Comparison of ENCODE assay signal across 19 cellular contexts in the genomic region with DNA sequence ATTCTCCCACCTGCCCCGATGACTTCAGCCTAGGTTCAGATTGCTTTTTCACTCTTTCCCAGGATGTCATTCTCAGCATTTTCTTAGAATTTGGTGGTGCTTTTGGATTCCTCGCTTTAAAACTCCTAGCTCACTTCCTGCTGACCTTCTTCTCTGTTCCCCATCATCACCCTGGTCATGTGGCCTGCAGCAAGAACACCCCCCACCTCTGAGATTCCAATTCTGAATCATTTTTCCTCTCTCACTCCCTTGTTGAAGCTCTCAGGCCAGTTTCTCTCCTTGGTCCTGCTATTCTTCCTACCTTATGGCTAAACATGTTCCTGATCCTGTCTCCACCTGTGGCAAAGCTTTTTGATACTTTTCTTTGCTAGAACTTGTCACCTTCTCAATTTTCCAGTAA.
DNase-seq lines count a peak whose midpoint lies in the region; ATAC-seq, FAIRE-seq and TF ChIP-seq lines count a peak whose summit lies in the region.
"Had no signal": no experiment of that assay in that cellular context is flagged by ENCODE, and none has a peak within 500 bp of the region (broad histone marks: within the 10 kb centered on the region; RNA-seq: fewer than 3 reads in every experiment).

No MANE protein-coding gene starts in this region.

- H3K27me3 Mint-ChIP-seq in astrocyte (ENCODE audit: low read depth, unreplicated experiment): no peaks in the 10 kb centered on the region

- H2AFZ ChIP-seq in GM23248 (no peak overlapping the region), astrocyte (ENCODE audit: low read depth, low read length) (no peak overlapping the region)

- H3F3A ChIP-seq in GM23248 (ENCODE audit: insufficient read depth): peaks cover 70% of the 10 kb centered on the region

- H3K9me3 Mint-ChIP-seq in astrocyte (ENCODE audit: unreplicated experiment): peaks cover 2% of the 10 kb centered on the region
- no peaks in the 10 kb centered on the region for H3K9me3 Mint-ChIP-seq in activated naive CD4-positive, alpha-beta T cell treated with anti-CD3 and anti-CD28 coated beads, Interleukin-2, amount 50 U/mL, for 72 hours

- no peak overlapping the region for H3K27ac Mint-ChIP-seq in astrocyte (ENCODE audit: unreplicated experiment)
- H3K27ac Mint-ChIP-seq in activated naive CD4-positive, alpha-beta T cell treated with anti-CD3 and anti-CD28 coated beads, Interleukin-2, amount 50 U/mL, for 72 hours: no peak overlapping the region

- H3K27me3 ChIP-seq in GM23248 (replicated peaks; ENCODE audit: insufficient read depth) (no peaks in the 10 kb centered on the region), astrocyte (ENCODE audit: insufficient read depth, low read length) (no peaks in the 10 kb centered on the region)

- in situ Hi-C loops in GM23248 (cut with MboI): no loop called here

- 73 to 83% methylated on average over 2 of the region's 2 CpGs for WGBS in GM23248 (ENCODE audit: low coverage in 1 of 2, low lambda C conversion rate in 2 of 2, missing lambda C conversion rate in 2 of 2), 2 experiments

- H3K9ac ChIP-seq in GM23248: no peak overlapping the region
- no peak overlapping the region for H3K9ac ChIP-seq in astrocyte (ENCODE audit: low read length)

- no peak for FAIRE-seq in astrocyte (lab: Jason Lieb, UNC)
- FAIRE-seq: A549, GM12892 had no signal

- H3K4me3 ChIP-seq in GM23248: no peak overlapping the region
- no peak overlapping the region for H3K4me3 ChIP-seq in astrocyte (ENCODE audit: insufficient read depth, low read depth, low read length)
- no peak overlapping the region for H3K4me3 ChIP-seq in fibroblast of pulmonary artery (replicated peaks; ENCODE audit: low read depth, low read length)
- H3K4me3 ChIP-seq: A549, HAP-1 had no signal

- peaks cover 79% of the 10 kb centered on the region for H3K4me1 ChIP-seq in GM23248 (ENCODE audit: insufficient read depth)
- peaks cover 57% of the 10 kb centered on the region for H3K4me1 ChIP-seq in astrocyte (ENCODE audit: insufficient read depth, low read length)

- no peak for ATAC-seq in GM21717 (IDR thresholded peaks at IDR 0.05; ENCODE audit: unreplicated experiment)
- ATAC-seq in activated naive CD4-positive, alpha-beta T cell treated with anti-CD3 and anti-CD28 coated beads, Interleukin-2, amount 50 U/mL, for 72 hours: no peak
- ATAC-seq: A549, Panc1, Right ventricle myocardium inferior had no signal

- H3K27ac ChIP-seq in GM23248 (peak overlapping the region; percentile 1; the same call in 1 of the 2 replicates), astrocyte (ENCODE audit: low read depth, low read length) (peak overlapping the region; percentile 28)
- H3K27ac ChIP-seq: C4-2B had no signal

- H3K4me2 ChIP-seq in GM23248 (ENCODE audit: unreplicated experiment): peak overlapping the region; percentile 8
- H3K4me2 ChIP-seq in astrocyte (ENCODE audit: low read length): peak overlapping the region; percentile 6
- H3K4me2 ChIP-seq: A549 had no signal

- H3K36me3 Mint-ChIP-seq in astrocyte (ENCODE audit: low read depth, unreplicated experiment): peaks cover 3% of the 10 kb centered on the region
- H3K36me3 Mint-ChIP-seq in activated naive CD4-positive, alpha-beta T cell treated with anti-CD3 and anti-CD28 coated beads, Interleukin-2, amount 50 U/mL, for 72 hours: no peaks in the 10 kb centered on the region

- peaks cover 22% of the 10 kb centered on the region for H3K4me1 Mint-ChIP-seq in astrocyte (ENCODE audit: low read depth, unreplicated experiment)

- no peak for TF ChIP-seq CTCF in astrocyte (IDR thresholded peaks at IDR 0.05; ENCODE audit: insufficient read depth, low read depth, low read length)
- TF ChIP-seq CTCF in fibroblast of pulmonary artery (IDR thresholded peaks at IDR 0.05; ENCODE audit: low read length, missing control alignments): no peak

- H3K79me2 ChIP-seq in GM23248 (ENCODE audit: insufficient read depth): no peaks in the 10 kb centered on the region
- H3K79me2 ChIP-seq in astrocyte (ENCODE audit: insufficient read depth, low read length): no peaks in the 10 kb centered on the region

- H3K9me2 ChIP-seq in GM23248 (ENCODE audit: insufficient read depth): no peaks in the 10 kb centered on the region; the same call in 1 of the 2 replicates

- H4K20me1 ChIP-seq in GM23248 (ENCODE audit: insufficient read depth) (no peaks in the 10 kb centered on the region), astrocyte (ENCODE audit: insufficient read depth, low read length) (no peaks in the 10 kb centered on the region)

- peak; percentile 18 for DNase-seq in A172 (ENCODE audit: low spot score)
- DNase-seq in GM23248: peak; percentile 58
- DNase-seq in astrocyte (ENCODE audit: low read depth): no peak
- DNase-seq in fibroblast of pulmonary artery (ENCODE audit: low read depth): peak; percentile 34
- DNase-seq in stimulated activated CD4-positive, alpha-beta T cell treated with anti-CD3 and anti-CD28 coated beads, Interleukin-4, amount 100 ng/mL, for 24 hours: no peak
- DNase-seq in activated naive CD4-positive, alpha-beta T cell treated with anti-CD3 and anti-CD28 coated beads, Interleukin-2, amount 50 U/mL, for 72 hours (ENCODE audit: low spot score in 2 of 2): no peak
- no peak for DNase-seq in UCSD-AML1 (lab: John Stamatoyannopoulos, UW; ENCODE audit: unreplicated experiment)
- DNase-seq: DND-41, NCI-H1048, NCI-H146, NCI-H2081 treated with DMSO at 0.1 percent for 48 hours, NCI-H524 had no signal

- H3K9me3 ChIP-seq in GM23248 (ENCODE audit: low read depth): no peaks in the 10 kb centered on the region
- H3K9me3 ChIP-seq in astrocyte (ENCODE audit: insufficient read depth, low read depth, low read length): no peaks in the 10 kb centered on the region
- H3K9me3 ChIP-seq: A549, HAP-1 had no signal

- H3K36me3 ChIP-seq in GM23248 (ENCODE audit: low read depth): no peaks in the 10 kb centered on the region
- H3K36me3 ChIP-seq in astrocyte (ENCODE audit: insufficient read depth, low read length): no peaks in the 10 kb centered on the region
- H3K36me3 ChIP-seq: HAP-1 had no signal

- H3K4me3 Mint-ChIP-seq in astrocyte (ENCODE audit: unreplicated experiment): no peak overlapping the region

Comparison
In these comparisons a context has a peak if more than half of its experiments do, and no peak if none do; other contexts are left out.
1. DNase-seq: peak in A172 (single experiment), GM23248 (single experiment) and fibroblast of pulmonary artery (single experiment); none in astrocyte (single experiment), stimulated activated CD4-positive, alpha-beta T cell treated with anti-CD3 and anti-CD28 coated beads, Interleukin-4, amount 100 ng/mL, for 24 hours (single experiment), activated naive CD4-positive, alpha-beta T cell treated with anti-CD3 and anti-CD28 coated beads, Interleukin-2, amount 50 U/mL, for 72 hours (0 of 2) and UCSD-AML1 (single experiment).